25 cellular contexts compared by ENCODE assay signal in genomic region chr17:56599093-56599492, GRCh38.
A peak's percentile ranks its signal among the peaks of the same experiment; 100 is the strongest.
DNase-seq lines count a peak whose midpoint lies in the region; ATAC-seq and TF ChIP-seq lines count a peak whose summit lies in the region.
"Had no signal": no experiment of that assay in that cellular context is flagged by ENCODE, and none has a peak within 500 bp of the region (broad histone marks: within the 10 kb centered on the region; RNA-seq: fewer than 3 reads in every experiment).

No MANE protein-coding gene starts in this region.

- peak overlapping the region; percentile 80 for H3K27ac Mint-ChIP-seq in activated naive CD8-positive, alpha-beta T cell
- H3K27ac Mint-ChIP-seq in activated naive CD8-positive, alpha-beta T cell treated with anti-CD3 and anti-CD28 coated beads, Interleukin-2, amount 50 U/mL, for 24 hours, result no peak overlapping the region
- peak overlapping the region; percentile 94 for H3K27ac Mint-ChIP-seq in activated naive CD4-positive, alpha-beta T cell treated with anti-CD3 and anti-CD28 coated beads, Interleukin-2, amount 50 U/mL, for 24 hours
- H3K27ac Mint-ChIP-seq: stimulated activated effector memory CD8-positive, alpha-beta T cell treated with anti-CD3 and anti-CD28 coated beads, Interleukin-12 subunit alpha, Interleukin-12 subunit beta, amount 100 ng/mL, for 72 hours had no signal

- TF ChIP-seq CTCF in NB4 (IDR thresholded peaks at IDR 0.05; ENCODE audit: low read depth, low read length), result no peak

- H3K4me3 Mint-ChIP-seq in activated naive CD8-positive, alpha-beta T cell, result no peak overlapping the region
- H3K4me3 Mint-ChIP-seq in activated naive CD8-positive, alpha-beta T cell treated with anti-CD3 and anti-CD28 coated beads, Interleukin-2, amount 50 U/mL, for 24 hours, result no peak overlapping the region
- H3K4me3 Mint-ChIP-seq in activated naive CD4-positive, alpha-beta T cell treated with anti-CD3 and anti-CD28 coated beads, Interleukin-2, amount 50 U/mL, for 24 hours, result peak overlapping the region; percentile 81
- H3K4me3 Mint-ChIP-seq: stimulated activated effector memory CD8-positive, alpha-beta T cell treated with anti-CD3 and anti-CD28 coated beads, Interleukin-12 subunit alpha, Interleukin-12 subunit beta, amount 100 ng/mL, for 72 hours had no signal

- H3K4me3 ChIP-seq in NB4 (ENCODE audit: low read depth, low read length), result no peak overlapping the region
- H3K4me3 ChIP-seq: body of pancreas, GM23248, lower lobe of right lung, mucosa of descending colon, spleen, testis had no signal

- H3K4me1 Mint-ChIP-seq in activated naive CD8-positive, alpha-beta T cell (ENCODE audit: low read depth), result peaks cover 75% of the 10 kb centered on the region
- H3K4me1 Mint-ChIP-seq in activated naive CD8-positive, alpha-beta T cell treated with anti-CD3 and anti-CD28 coated beads, Interleukin-2, amount 50 U/mL, for 24 hours, result peaks cover 66% of the 10 kb centered on the region
- peaks cover 79% of the 10 kb centered on the region for H3K4me1 Mint-ChIP-seq in activated naive CD4-positive, alpha-beta T cell treated with anti-CD3 and anti-CD28 coated beads, Interleukin-2, amount 50 U/mL, for 24 hours

- no peak for TF ChIP-seq POLR2A in NB4 (IDR thresholded peaks at IDR 0.05; ENCODE audit: extremely low read depth, insufficient read length)

- no peak for ATAC-seq in activated naive CD8-positive, alpha-beta T cell treated with anti-CD3 and anti-CD28 coated beads, Interleukin-2, amount 50 U/mL, for 24 hours
- no peak for ATAC-seq in SK-N-SH treated with all-trans-retinoic acid at 6 μM for 48 hours
- ATAC-seq: body of pancreas; lower lobe of right lung; mucosa of descending colon; right cardiac atrium; stimulated activated effector memory CD8-positive, alpha-beta T cell treated with anti-CD3 and anti-CD28 coated beads, Interleukin-12 subunit alpha, Interleukin-12 subunit beta, amount 100 ng/mL, for 72 hours had no signal

- H3K27me3 Mint-ChIP-seq in activated naive CD8-positive, alpha-beta T cell, result peaks cover 5% of the 10 kb centered on the region
- peaks cover 14% of the 10 kb centered on the region for H3K27me3 Mint-ChIP-seq in activated naive CD8-positive, alpha-beta T cell treated with anti-CD3 and anti-CD28 coated beads, Interleukin-2, amount 50 U/mL, for 24 hours
- no peaks in the 10 kb centered on the region for H3K27me3 Mint-ChIP-seq in activated naive CD4-positive, alpha-beta T cell treated with anti-CD3 and anti-CD28 coated beads, Interleukin-2, amount 50 U/mL, for 24 hours

- no peak for DNase-seq in activated naive CD8-positive, alpha-beta T cell treated with anti-CD3 and anti-CD28 coated beads, Interleukin-2, amount 50 U/mL, for 24 hours
- DNase-seq in NB4 (ENCODE audit: low read depth), result peak; percentile 56
- no peak for DNase-seq in NCI-H526 treated with DMSO at 0.1 percent for 48 hours (lab: John Stamatoyannopoulos, UW)
- DNase-seq in NCI-H446 treated with DMSO at 0.1 percent for 48 hours (lab: John Stamatoyannopoulos, UW), result no peak
- DNase-seq: activated CD4-positive, alpha-beta T cell treated with anti-CD3 and anti-CD28 coated beads, Interleukin-2, amount 50 U/mL, for 4 hours; body of pancreas; DMS79; effector CD4-positive, alpha-beta T cell; glutamatergic neuron; lower lobe of right lung; mucosa of descending colon; NCI-H146; NCI-H510A treated with DMSO at 0.1 percent for 48 hours; right cardiac atrium; spleen; stimulated activated CD4-positive, alpha-beta T cell treated with anti-CD3 and anti-CD28 coated beads, Interleukin-2, amount 100 ng/mL, for 48 hours; T-helper 2 cell; testis had no signal

- H3K9me3 Mint-ChIP-seq in activated naive CD8-positive, alpha-beta T cell (ENCODE audit: low read depth), result no peaks in the 10 kb centered on the region
- H3K9me3 Mint-ChIP-seq in activated naive CD8-positive, alpha-beta T cell treated with anti-CD3 and anti-CD28 coated beads, Interleukin-2, amount 50 U/mL, for 24 hours, result no peaks in the 10 kb centered on the region
- no peaks in the 10 kb centered on the region for H3K9me3 Mint-ChIP-seq in activated naive CD4-positive, alpha-beta T cell treated with anti-CD3 and anti-CD28 coated beads, Interleukin-2, amount 50 U/mL, for 24 hours
- H3K9me3 Mint-ChIP-seq: HFFc6; neural crest cell; stimulated activated effector memory CD8-positive, alpha-beta T cell treated with anti-CD3 and anti-CD28 coated beads, Interleukin-12 subunit alpha, Interleukin-12 subunit beta, amount 100 ng/mL, for 72 hours had no signal

- H3K36me3 Mint-ChIP-seq in activated naive CD8-positive, alpha-beta T cell, result peaks cover 2% of the 10 kb centered on the region
- H3K36me3 Mint-ChIP-seq in activated naive CD8-positive, alpha-beta T cell treated with anti-CD3 and anti-CD28 coated beads, Interleukin-2, amount 50 U/mL, for 24 hours (ENCODE audit: low read depth), result no peaks in the 10 kb centered on the region
- no peaks in the 10 kb centered on the region for H3K36me3 Mint-ChIP-seq in activated naive CD4-positive, alpha-beta T cell treated with anti-CD3 and anti-CD28 coated beads, Interleukin-2, amount 50 U/mL, for 24 hours
- H3K36me3 Mint-ChIP-seq: stimulated activated effector memory CD8-positive, alpha-beta T cell treated with anti-CD3 and anti-CD28 coated beads, Interleukin-12 subunit alpha, Interleukin-12 subunit beta, amount 100 ng/mL, for 72 hours had no signal

TF ChIP-seq in SK-N-SH treated with all-trans-retinoic acid at 6 μM for 48 hours, 23 proteins besides CTCF, POLR2A, EP300 and RAD21:
- no peak for TF ChIP-seq ZNF70 (CRISPR knock-in tag; IDR thresholded peaks at IDR 0.05)
- no peak for TF ChIP-seq PPARA (CRISPR knock-in tag; IDR thresholded peaks at IDR 0.05; ENCODE audit: borderline replicate concordance)
- TF ChIP-seq, protein P1, sequence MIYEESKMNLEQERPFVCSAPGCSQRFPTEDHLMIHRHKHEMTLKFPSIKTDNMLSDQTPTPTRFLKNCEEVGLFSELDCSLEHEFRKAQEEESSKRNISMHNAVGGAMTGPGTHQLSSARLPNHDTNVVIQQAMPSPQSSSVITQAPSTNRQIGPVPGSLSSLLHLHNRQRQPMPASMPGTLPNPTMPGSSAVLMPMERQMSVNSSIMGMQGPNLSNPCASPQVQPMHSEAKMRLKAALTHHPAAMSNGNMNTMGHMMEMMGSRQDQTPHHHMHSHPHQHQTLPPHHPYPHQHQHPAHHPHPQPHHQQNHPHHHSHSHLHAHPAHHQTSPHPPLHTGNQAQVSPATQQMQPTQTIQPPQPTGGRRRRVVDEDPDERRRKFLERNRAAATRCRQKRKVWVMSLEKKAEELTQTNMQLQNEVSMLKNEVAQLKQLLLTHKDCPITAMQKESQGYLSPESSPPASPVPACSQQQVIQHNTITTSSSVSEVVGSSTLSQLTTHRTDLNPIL (CRISPR knock-in tag; IDR thresholded peaks at IDR 0.05; ENCODE audit: low read depth), result no peak
- no peak for TF ChIP-seq ESRRG (CRISPR knock-in tag; IDR thresholded peaks at IDR 0.05)
- no peak for TF ChIP-seq POU6F1 (CRISPR knock-in tag; IDR thresholded peaks at IDR 0.05; ENCODE audit: borderline replicate concordance, low read depth)
TF ChIP-seq in SK-N-SH treated with all-trans-retinoic acid at 6 μM for 48 hours: peak in this region for 0.
